35 cellular contexts compared by ENCODE assay signal in the genomic region with DNA sequence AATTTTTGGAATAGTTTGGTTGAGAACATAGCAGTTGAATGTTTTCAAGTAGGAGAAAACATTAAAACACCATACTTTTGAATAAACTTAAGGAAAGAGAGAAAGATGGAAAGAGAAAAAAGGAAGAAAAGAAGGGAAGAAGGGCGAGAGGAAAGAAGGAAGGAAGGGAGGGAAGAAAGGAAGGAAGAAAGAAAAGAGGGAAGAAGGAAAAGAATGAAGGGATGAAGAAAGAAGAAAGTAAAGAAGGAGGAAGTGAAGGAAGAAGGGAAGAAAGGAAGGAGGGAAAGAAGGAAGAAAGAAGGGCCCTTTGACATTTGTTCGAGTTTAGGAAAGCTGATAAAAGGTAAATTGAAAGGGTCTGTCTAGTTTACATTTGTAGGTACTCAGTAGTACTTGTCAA.
"Had no signal": no experiment of that assay in that cellular context is flagged by ENCODE, and none has a peak within 500 bp of the region (broad histone marks: within the 10 kb centered on the region; RNA-seq: fewer than 3 reads in every experiment).

No MANE protein-coding gene starts in this region.

- DNase-seq: Karpas-422, Kasumi-1, MG63, MM.1S, MV-4-11, NCI-H1048, NCI-H1092, NCI-H1092 treated with DMSO at 0.1 percent for 48 hours, NCI-H1105, NCI-H1105 treated with DMSO at 0.1 percent for 48 hours, NCI-H1417, NCI-H1417 treated with DMSO at 0.1 percent for 48 hours, NCI-H1436, NCI-H1436 treated with DMSO at 0.1 percent for 48 hours, NCI-H146, NCI-H1694, NCI-H1694 treated with DMSO at 0.1 percent for 48 hours, NCI-H187, NCI-H187 treated with DMSO at 0.1 percent for 48 hours, NCI-H1930, NCI-H2029, NCI-H2029 treated with DMSO at 0.1 percent for 48 hours, NCI-H2081, NCI-H2081 treated with DMSO at 0.1 percent for 48 hours, NCI-H2107, NCI-H2171, NCI-H2171 treated with DMSO at 0.1 percent for 48 hours, NCI-H2227 treated with DMSO at 0.1 percent for 48 hours, NCI-H226, NCI-H345, NCI-H446, NCI-H446 treated with DMSO at 0.1 percent for 48 hours, NCI-H510A, NCI-H524, NCI-H524 treated with DMSO at 0.1 percent for 48 hours had no signal

- H3K9me3 ChIP-seq: MG63 had no signal

- H3K27me3 ChIP-seq: MG63 had no signal

- H3K4me3 ChIP-seq: MG63 had no signal
